11 cellular contexts compared by ENCODE assay signal in genomic region chrX:101274198-101274597, GRCh38. TPM values are rescaled to one million over a fixed set of nuclear protein-coding genes. Genes with fewer than 3 reads are reported as not detected.
"Had no signal": no experiment of that assay in that cellular context is flagged by ENCODE, and none has a peak within 500 bp of the region (broad histone marks: within the 10 kb centered on the region; RNA-seq: fewer than 3 reads in every experiment).

No MANE protein-coding gene starts in this region.

- H3K36me3 ChIP-seq: HAP-1 had no signal

- H3K4me1 ChIP-seq: HAP-1 had no signal

- H3K9me3 ChIP-seq: HAP-1 had no signal

- H3K27ac ChIP-seq: GM23248, HL-60 had no signal

- DNase-seq: GM23248, GOT3, H7, HFFc6, KG1 had no signal

- H3K9ac ChIP-seq: GM23248 had no signal

- ATAC-seq: HCT116 had no signal

- H2AFZ ChIP-seq: GM23248 had no signal

- H3K4me3 ChIP-seq: GM23248, HAP-1 had no signal

RNA-seq across cellular contexts. Expression of gene TAF7L, which starts 16.9 kb away (rescaled TPM):
- total RNA-seq: H4, H7, HT1080 had no signal
- polyA plus RNA-seq: IgD-negative memory B cell had no signal

RNA-seq across cellular contexts. Expression of gene DRP2, which starts 54.6 kb away (rescaled TPM):
- total RNA-seq: H4 had no signal
- polyA plus RNA-seq: IgD-negative memory B cell had no signal
